ENCODE assay signal across 9 cellular contexts in the genomic region with DNA sequence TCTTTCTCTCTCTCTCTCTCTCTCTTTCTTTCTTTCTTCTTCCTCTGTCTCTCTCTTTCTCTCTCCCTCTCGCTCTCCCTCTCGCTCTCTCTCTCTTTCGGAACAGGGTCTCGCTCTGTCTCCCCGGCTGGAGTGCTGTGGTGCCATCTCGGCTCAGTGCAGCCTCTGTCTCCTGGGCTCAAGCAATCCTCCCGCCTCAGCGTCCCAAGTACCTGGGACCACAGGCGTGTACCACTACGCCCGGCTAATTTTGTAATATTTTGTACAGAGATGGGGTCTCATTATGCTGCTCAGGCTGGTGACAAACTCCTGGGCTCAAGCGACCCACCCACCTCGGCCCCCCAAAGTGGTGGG. TPM values are rescaled to one million over a fixed set of nuclear protein-coding genes. Genes with fewer than 3 reads are reported as not detected.
DNase-seq lines count a peak whose midpoint lies in the region; ATAC-seq and TF ChIP-seq lines count a peak whose summit lies in the region.
"Had no signal": no experiment of that assay in that cellular context is flagged by ENCODE, and none has a peak within 500 bp of the region (broad histone marks: within the 10 kb centered on the region; RNA-seq: fewer than 3 reads in every experiment).

No MANE protein-coding gene starts in this region.

- H3K27ac ChIP-seq in RWPE2 (ENCODE audit: poor library complexity, severe bottlenecking) (peak overlapping the region; percentile 90), endodermal cell (ENCODE audit: low read depth, low read length) (peak overlapping the region; percentile 94), spleen (peak overlapping the region in 5 of 8 donors; percentile 53 to 68 (median 66))

- peaks cover 55% of the 10 kb centered on the region for H3K4me1 Mint-ChIP-seq in activated CD4-positive, alpha-beta T cell treated with anti-CD3 and anti-CD28 coated beads, Interleukin-2, amount 10 ng/mL, durations not matched to agents 7 days and 5 days
- H3K4me1 Mint-ChIP-seq in endodermal cell: peaks cover 8% of the 10 kb centered on the region

- CTCF ChIA-PET in activated CD4-positive, alpha-beta T cell treated with anti-CD3 and anti-CD28 coated beads, Interleukin-2, amount 10 ng/mL, durations not matched to agents 7 days and 5 days (lab: Charles Lee): interaction anchor here (0.6 to 7.7 kb wide), 55 partner anchors 10 to 1114 kb away, joined by 3 to 249 read pairs (median 6); partner anchors contain the start of genes BANP, FBXO31, KLHDC4 and MVD

- 91% methylated on average over 13 of the region's 13 CpGs for WGBS in endodermal cell (ENCODE audit: insufficient coverage in 1 of 2, insufficient read length in 1 of 2), 2 experiments
- WGBS in spleen, 5 donors: 81 to 94% (median 86%) methylated on average over 12 to 13 of the region's 13 CpGs

- peaks cover 25% of the 10 kb centered on the region for H3K4me1 ChIP-seq in RWPE2 (ENCODE audit: insufficient read depth, poor library complexity, severe bottlenecking)
- H3K4me1 ChIP-seq in endodermal cell (ENCODE audit: control insufficient read depth, insufficient read depth, low read length): peaks cover 5% of the 10 kb centered on the region
- H3K4me1 ChIP-seq in spleen: peaks cover 30 to 53% (median 39%) of the 10 kb centered on the region in 6 donors

- H3K27ac Mint-ChIP-seq in activated CD4-positive, alpha-beta T cell treated with anti-CD3 and anti-CD28 coated beads, Interleukin-2, amount 10 ng/mL, durations not matched to agents 7 days and 5 days: peak overlapping the region; percentile 95
- H3K27ac Mint-ChIP-seq in endodermal cell: peak overlapping the region; percentile 94

- H3K36me3 ChIP-seq in RWPE2 (ENCODE audit: low read depth): no peaks in the 10 kb centered on the region
- H3K36me3 ChIP-seq in endodermal cell (ENCODE audit: control insufficient read depth, insufficient read depth, low read length): no peaks in the 10 kb centered on the region
- no peaks in the 10 kb centered on the region for H3K36me3 ChIP-seq in spleen
- H3K36me3 ChIP-seq: heart left ventricle had no signal

- H3K9me3 ChIP-seq in RWPE2 (ENCODE audit: severe bottlenecking): no peaks in the 10 kb centered on the region
- H3K9me3 ChIP-seq in endodermal cell (ENCODE audit: control insufficient read depth, low read length): no peaks in the 10 kb centered on the region
- peaks cover 0 to 9% (median 0%) of the 10 kb centered on the region in 8 donors for H3K9me3 ChIP-seq in spleen
- H3K9me3 ChIP-seq: heart left ventricle had no signal

- intact Hi-C loops in spleen (cut with DNase I; ENCODE audit: low total_unique reads): loop anchor here (2.0 to 10.0 kb wide), 3 partner anchors 66 to 126 kb away; no protein-coding TSS in a partner anchor

- POLR2A ChIA-PET in activated CD4-positive, alpha-beta T cell treated with anti-CD3 and anti-CD28 coated beads, Interleukin-2, amount 10 ng/mL, durations not matched to agents 7 days and 5 days (lab: Charles Lee): interaction anchor here (0.6 to 1.5 kb wide), 6 partner anchors 13 to 170 kb away, joined by 3 to 12 read pairs (median 4); partner anchors contain the start of genes KLHDC4 and SLC7A5

- peaks cover 2% of the 10 kb centered on the region for H3K9me3 Mint-ChIP-seq in activated CD4-positive, alpha-beta T cell treated with anti-CD3 and anti-CD28 coated beads, Interleukin-2, amount 10 ng/mL, durations not matched to agents 7 days and 5 days
- H3K9me3 Mint-ChIP-seq in endodermal cell: no peaks in the 10 kb centered on the region

- H3K4me3 ChIP-seq in RWPE2 (ENCODE audit: severe bottlenecking): no peak overlapping the region
- H3K4me3 ChIP-seq in endodermal cell (ENCODE audit: low read length): no peak overlapping the region
- no peak overlapping the region for H3K4me3 ChIP-seq in spleen

- ATAC-seq in RWPE2 (ENCODE audit: low read depth) (no peak), HG03342 (IDR thresholded peaks at IDR 0.05; ENCODE audit: unreplicated experiment) (no peak)

- peaks cover 9% of the 10 kb centered on the region for H3K36me3 Mint-ChIP-seq in activated CD4-positive, alpha-beta T cell treated with anti-CD3 and anti-CD28 coated beads, Interleukin-2, amount 10 ng/mL, durations not matched to agents 7 days and 5 days (ENCODE audit: low read depth)
- H3K36me3 Mint-ChIP-seq in endodermal cell (ENCODE audit: low read depth): no peaks in the 10 kb centered on the region

- H3K27me3 ChIP-seq in RWPE2 (ENCODE audit: insufficient read depth, poor library complexity, severe bottlenecking) (no peaks in the 10 kb centered on the region), endodermal cell (ENCODE audit: control insufficient read depth, insufficient read depth, low read length, poor library complexity, severe bottlenecking) (no peaks in the 10 kb centered on the region), spleen (replicated peaks in 1 of 7) (peaks cover 0 to 29% (median 0%) of the 10 kb centered on the region in 7 donors)

- peak overlapping the region; percentile 79 for H3K9ac ChIP-seq in endodermal cell (ENCODE audit: extremely low read depth, low read length, poor library complexity, severe bottlenecking)

- no peak for DNase-seq in activated CD4-positive, alpha-beta T cell treated with anti-CD3 and anti-CD28 coated beads, Interleukin-2, amount 10 ng/mL, durations not matched to agents 7 days and 5 days
- no peak for DNase-seq in activated CD4-positive, alpha-beta T cell treated with anti-CD3 and anti-CD28 coated beads, Interleukin-2, amount 50 U/mL, for 4 hours
- DNase-seq in RWPE2 (ENCODE audit: low spot score) (no peak), endodermal cell (no peak), spleen (no peak), DMS 273 (lab: John Stamatoyannopoulos, UW; ENCODE audit: unreplicated experiment) (no peak), globus pallidus (ENCODE audit: low spot score) (no peak)

- peak overlapping the region; percentile 12 for H3K4me3 Mint-ChIP-seq in activated CD4-positive, alpha-beta T cell treated with anti-CD3 and anti-CD28 coated beads, Interleukin-2, amount 10 ng/mL, durations not matched to agents 7 days and 5 days
- H3K4me3 Mint-ChIP-seq in endodermal cell: no peak overlapping the region

- no peaks in the 10 kb centered on the region for H3K27me3 Mint-ChIP-seq in activated CD4-positive, alpha-beta T cell treated with anti-CD3 and anti-CD28 coated beads, Interleukin-2, amount 10 ng/mL, durations not matched to agents 7 days and 5 days
- H3K27me3 Mint-ChIP-seq in endodermal cell (ENCODE audit: insufficient read depth): peaks cover 8% of the 10 kb centered on the region

- no peak for TF ChIP-seq POLR2A in spleen (IDR thresholded peaks at IDR 0.05)

- TF ChIP-seq CTCF in RWPE2 (IDR thresholded peaks at IDR 0.05; ENCODE audit: poor library complexity, severe bottlenecking): no peak
- TF ChIP-seq CTCF in endodermal cell (conservative IDR thresholded peaks at IDR 0.05): no peak
- TF ChIP-seq CTCF in spleen (IDR thresholded peaks at IDR 0.05 in 8 of 11, conservative IDR thresholded peaks at IDR 0.05 in 3 of 11): no peak

RNA-seq across cellular contexts. Expression of gene KLHDC4, which starts 12.7 kb away (rescaled TPM):
- total RNA-seq in activated CD4-positive, alpha-beta T cell treated with anti-CD3 and anti-CD28 coated beads, Interleukin-2, amount 10 ng/mL, durations not matched to agents 7 days and 5 days: 100 to 1,000 TPM in 1 of 2 experiments, 10 to 100 TPM in 1; 83.2 to 102 TPM
- total RNA-seq in endodermal cell: 10 to 100 TPM; 52.8 to 58.8 TPM
- 26.9 TPM for polyA plus RNA-seq in endodermal cell (2013, experiment 1 of 2)
- polyA plus RNA-seq in endodermal cell (2013, experiment 2 of 2): 23.6 TPM
- total RNA-seq in spleen: 10 to 100 TPM; 46.7 to 91.7 (median 58.4) TPM
- 10 to 100 TPM; 30.2 to 58.0 (median 55.4) TPM for polyA plus RNA-seq in spleen
